ENCODE assay signal across 8 cellular contexts in the genomic region with DNA sequence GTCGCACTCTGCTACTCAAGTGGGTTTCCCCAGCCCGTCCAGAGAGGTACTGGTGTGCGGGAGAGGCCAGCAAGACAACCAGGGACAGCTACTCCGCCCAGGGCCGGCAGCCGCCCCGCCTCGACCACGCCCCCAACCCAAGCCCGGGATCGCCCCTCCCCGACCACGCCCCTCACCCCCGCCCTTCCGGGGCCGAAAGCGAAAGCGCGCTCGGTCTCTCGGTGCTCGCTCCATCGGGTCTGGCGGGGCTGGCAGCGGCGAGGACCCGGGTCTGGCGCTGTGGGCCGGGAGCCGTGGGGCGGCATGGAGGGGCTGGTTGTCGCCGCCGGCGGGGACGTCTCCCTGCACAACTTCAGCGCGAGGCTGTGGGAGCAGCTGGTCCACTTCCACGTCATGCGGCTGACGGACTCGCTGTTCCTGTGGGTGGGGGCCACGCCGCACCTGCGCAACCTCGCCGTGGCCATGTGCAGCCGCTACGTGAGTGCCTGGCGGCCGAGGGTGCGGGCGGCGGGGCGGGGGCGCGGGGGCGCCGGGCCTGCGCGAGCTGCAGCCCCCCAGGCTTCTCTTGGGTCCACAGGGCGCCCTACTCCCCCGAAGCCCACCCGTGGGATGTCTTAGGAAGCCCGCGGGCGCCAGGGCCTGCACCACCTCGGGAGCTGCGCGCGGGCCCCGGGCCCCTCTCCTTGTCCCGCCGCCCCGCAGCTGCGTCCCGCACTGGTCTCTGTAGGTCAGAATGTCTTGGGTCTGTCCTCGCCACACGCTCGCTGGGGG. TPM values are rescaled to one million over a fixed set of nuclear protein-coding genes. Genes with fewer than 3 reads are reported as not detected.
DNase-seq lines count a peak whose midpoint lies in the region; ATAC-seq and TF ChIP-seq lines count a peak whose summit lies in the region.

A gene with protein sequence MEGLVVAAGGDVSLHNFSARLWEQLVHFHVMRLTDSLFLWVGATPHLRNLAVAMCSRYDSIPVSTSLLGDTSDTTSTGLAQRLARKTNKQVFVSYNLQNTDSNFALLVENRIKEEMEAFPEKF (plus strand): TSS at position 228 of the 771 bp plus-strand sequence. CDS start 76 bp downstream, at position 304.

- H3K4me1 ChIP-seq in psoas muscle, result peaks cover 39% of the 10 kb centered on the region

- peak within 1 kb of the TSS; percentile 93 for H3K27ac ChIP-seq in psoas muscle

- no peaks in the 10 kb centered on the region for H3K27me3 ChIP-seq in psoas muscle (ENCODE audit: insufficient read depth in 3 of 3, low read length in 2 of 3)

- WGBS in psoas muscle, 3 donors, result 0 to 1% (median 0%) methylated on average over 47 to 80 of the region's 80 CpGs

- H3K36me3 ChIP-seq in psoas muscle (ENCODE audit: insufficient read depth in 1 of 2, low read depth in 1 of 2), result peaks cover 0 to 6% of the 10 kb centered on the region in 2 donors

- peak; percentile 78 to 86 for DNase-seq in NCI-H187 (lab: John Stamatoyannopoulos, UW)
- peak; percentile 85 to 93 (median 89) for DNase-seq in T-helper 2 cell
- DNase-seq in amygdala (lab: John Stamatoyannopoulos, UW), result peak in 55 of 56 donors; percentile 56 to 94 (median 86)
- DNase-seq in left ventricle myocardium superior, result peak; percentile 97
- DNase-seq in psoas muscle, result peak; percentile 97 to 98
- DNase-seq in ureter (ENCODE audit: low spot score), result peak; percentile 97

- peak within 1 kb of the TSS; percentile 93 for H3K4me3 ChIP-seq in psoas muscle

- no peak for TF ChIP-seq CTCF in psoas muscle (IDR thresholded peaks at IDR 0.05)

- H3K9me3 ChIP-seq in psoas muscle, result no peaks in the 10 kb centered on the region

- ATAC-seq in GM18499 (IDR thresholded peaks at IDR 0.05; ENCODE audit: insufficient read depth, unreplicated experiment) (peak; percentile 40), HG02885 (IDR thresholded peaks at IDR 0.05; ENCODE audit: poor library complexity, unreplicated experiment) (peak; percentile 76), left ventricle myocardium superior (peak; percentile 99), psoas muscle (peak; percentile 94 to 97 (median 96))

- intact Hi-C loops in left ventricle myocardium superior (cut with micrococcal nuclease) (no loop called here), psoas muscle (cut with DNase I) (no loop called here)

RNA-seq across cellular contexts. Expression of the gene that starts here (rescaled TPM):
- 7.2 TPM for total RNA-seq in left ventricle myocardium superior
- 10 to 100 TPM; 19.7 to 26.8 (median 22.0) TPM for total RNA-seq in psoas muscle
- 10 to 100 TPM; 18.6 to 31.3 (median 26.2) TPM for polyA plus RNA-seq in psoas muscle
- 38.9 TPM for total RNA-seq in ureter

Comparison
In these comparisons a context has a peak if more than half of its experiments do, and no peak if none do; other contexts are left out.
1. Peak in every context shown above with its lines: DNase-seq, ATAC-seq, H3K4me3 ChIP-seq and H3K27ac ChIP-seq.
2. ATAC-seq: peak in every context shown above with its lines; median percentile 99 in left ventricle myocardium superior; 96 in psoas muscle; 76 in HG02885; 40 in GM18499.